ENCODE assay signal across 8 cellular contexts in genomic region chr22:27880778-27881394, GRCh38. TPM values are rescaled to one million over a fixed set of nuclear protein-coding genes. Genes with fewer than 3 reads are reported as not detected.
A peak's percentile ranks its signal among the peaks of the same experiment; 100 is the strongest.
DNase-seq lines count a peak whose midpoint lies in the region; ATAC-seq, FAIRE-seq and TF ChIP-seq lines count a peak whose summit lies in the region.

No MANE protein-coding gene starts in this region.

- no peaks in the 10 kb centered on the region for H3K27me3 ChIP-seq in pancreas

- H3K4me3 ChIP-seq in WI38 (ENCODE audit: low read depth, low read length) = no peak overlapping the region
- H3K4me3 ChIP-seq in pancreas = no peak overlapping the region

- peaks cover 21 to 34% (median 24%) of the 10 kb centered on the region in 3 donors for H3K4me1 ChIP-seq in pancreas

- peaks cover 0 to 6% (median 3%) of the 10 kb centered on the region in 3 donors for H3K36me3 ChIP-seq in pancreas

- peak; percentile 84 for FAIRE-seq in pancreas (lab: Jason Lieb, UNC)

- no peaks in the 10 kb centered on the region for H3K9me3 ChIP-seq in pancreas

- H3K27ac ChIP-seq in pancreas = no peak overlapping the region

- intact Hi-C loops in pancreas (cut with DNase I) = loop anchor here in 1 of 3 donors (5.0 kb wide), 1 partner anchor 131 kb away; no protein-coding TSS in a partner anchor

- TF ChIP-seq CTCF in WI38 (IDR thresholded peaks at IDR 0.05; ENCODE audit: low read depth, low read length) (peak; percentile 36; the same call in 1 of the 2 replicates), pancreas (IDR thresholded peaks at IDR 0.05) (peak; percentile 43 to 74 (median 60))

- DNase-seq in NCI-H524 (lab: John Stamatoyannopoulos, UW) (peak; percentile 30 to 67), NCI-H524 treated with DMSO at 0.1 percent for 48 hours (lab: John Stamatoyannopoulos, UW) (no peak), NCI-H1436 (lab: John Stamatoyannopoulos, UW) (peak; percentile 23), glomerular endothelial cell (ENCODE audit: extremely low read depth, low read depth, low spot score) (peak; percentile 69), pancreas (peak in 2 of 6 donors; percentile 21 to 49), GOT3 (lab: John Stamatoyannopoulos, UW) (no peak)

- 16 to 20% methylated on average over 6 of the region's 6 CpGs for WGBS in pancreas, 2 donors

- ATAC-seq in pancreas (peak; percentile 74 to 93 (median 91)), GM18868 (IDR thresholded peaks at IDR 0.05; ENCODE audit: unreplicated experiment) (no peak)

RNA-seq across cellular contexts. Expression of gene PITPNB, which starts 38.2 kb away (rescaled TPM):
- 40.9 and 56.8 TPM in 2 replicates for total RNA-seq in glomerular endothelial cell
- total RNA-seq in pancreas = 10 to 100 TPM; 20.4 to 38.0 (median 26.9) TPM
- polyA plus RNA-seq in pancreas = 10 to 100 TPM; 14.3 to 24.2 TPM

Comparison
In these comparisons a context has a peak if more than half of its experiments do, and no peak if none do; other contexts are left out.
1. DNase-seq: peak in NCI-H524 (2 of 2), NCI-H1436 (single experiment) and glomerular endothelial cell (single experiment); none in NCI-H524 treated with DMSO at 0.1 percent for 48 hours (single experiment) and GOT3 (single experiment).